ENCODE assay signal across 20 cellular contexts in genomic region chr2:196464311-196464710, GRCh38.
DNase-seq lines count a peak whose midpoint lies in the region; ATAC-seq and TF ChIP-seq lines count a peak whose summit lies in the region.
"Had no signal": no experiment of that assay in that cellular context is flagged by ENCODE, and none has a peak within 500 bp of the region (broad histone marks: within the 10 kb centered on the region; RNA-seq: fewer than 3 reads in every experiment).

No MANE protein-coding gene starts in this region.

- peaks cover 10% of the 10 kb centered on the region for H3K27me3 Mint-ChIP-seq in Caco-2 (ENCODE audit: insufficient read depth, unreplicated experiment)

- WGBS in heart left ventricle, 4 donors = 83 to 87% (median 84%) methylated on average over 2 of the region's 2 CpGs

- no peaks in the 10 kb centered on the region for H3K4me1 Mint-ChIP-seq in Caco-2 (ENCODE audit: low read depth, unreplicated experiment)

- H3K27me3 ChIP-seq in PC-3 (ENCODE audit: low read length) (no peaks in the 10 kb centered on the region), heart left ventricle (no peaks in the 10 kb centered on the region), Caco-2 (replicated peaks; ENCODE audit: control insufficient read depth, insufficient read depth, low read length) (no peaks in the 10 kb centered on the region)
- H3K27me3 ChIP-seq: BE2C had no signal

- no peaks in the 10 kb centered on the region for H3F3A ChIP-seq in PC-3 (ENCODE audit: low read length, unreplicated experiment)

- peak; percentile 45 for DNase-seq in DMS53 (lab: John Stamatoyannopoulos, UW)
- peak; percentile 15 for DNase-seq in HT1080 (ENCODE audit: low read depth)
- peak; percentile 41 for DNase-seq in PC-3
- DNase-seq in fibroblast of villous mesenchyme (ENCODE audit: low read depth) = peak; percentile 5
- no peak for DNase-seq in NCI-H2081 treated with DMSO at 0.1 percent for 48 hours (lab: John Stamatoyannopoulos, UW)
- no peak for DNase-seq in heart left ventricle
- DNase-seq in Caco-2 = no peak
- DNase-seq: 8988T; BE2C; Calu3; CD4-positive, alpha-beta T cell; DMS79; GOT3; Karpas-422; NCI-H1105; NCI-H1694 treated with DMSO at 0.1 percent for 48 hours; NCI-H446 treated with DMSO at 0.1 percent for 48 hours; OCI-M1 had no signal

- no peaks in the 10 kb centered on the region for H3K9me3 ChIP-seq in PC-3 (ENCODE audit: low read length)
- no peaks in the 10 kb centered on the region for H3K9me3 ChIP-seq in heart left ventricle
- no peaks in the 10 kb centered on the region for H3K9me3 ChIP-seq in Caco-2
- H3K9me3 ChIP-seq: BE2C had no signal

- no peak overlapping the region for H3K4me3 Mint-ChIP-seq in Caco-2 (ENCODE audit: unreplicated experiment)
- H3K4me3 Mint-ChIP-seq: CD4-positive, alpha-beta T cell had no signal

- CTCF ChIA-PET in PC-3 (lab: Charles Lee) (interaction anchor here (0.5 kb wide), 1 partner anchor 122 kb away, joined by 11 read pairs; no protein-coding TSS in a partner anchor), Caco-2 (lab: Charles Lee) (no interaction called here)

- intact Hi-C loops in PC-3 (cut with micrococcal nuclease) (no loop called here), heart left ventricle (cut with DNase I) (loop anchor here in 1 of 10 donors (10.0 kb wide), 1 partner anchor 150 kb away; no protein-coding TSS in a partner anchor), Caco-2 (cut with micrococcal nuclease; ENCODE audit: unreplicated experiment) (no loop called here)

- H3K9me2 ChIP-seq in PC-3 (replicated peaks; ENCODE audit: low read length) = no peaks in the 10 kb centered on the region

- H3K36me3 Mint-ChIP-seq in Caco-2 (ENCODE audit: insufficient read depth, unreplicated experiment) = no peaks in the 10 kb centered on the region

- no peak overlapping the region for H3K4me3 ChIP-seq in PC-3 (ENCODE audit: low read length)
- no peak overlapping the region for H3K4me3 ChIP-seq in fibroblast of villous mesenchyme (ENCODE audit: low read depth, low read length)
- no peak overlapping the region for H3K4me3 ChIP-seq in heart left ventricle
- no peak overlapping the region for H3K4me3 ChIP-seq in Caco-2 (ENCODE audit: low read depth, low read length)

- TF ChIP-seq POLR2A in heart left ventricle (IDR thresholded peaks at IDR 0.05) = no peak

- BruUV-seq in PC-3 (replicated peaks; lab: Mats Ljungman, UMichigan) = no TSS peak
- BruUV-seq in Caco-2 (replicated peaks; lab: Mats Ljungman, UMichigan) = no TSS peak

- TF ChIP-seq CTCF in PC-3 (conservative IDR thresholded peaks at IDR 0.05; ENCODE audit: low read depth, low read length) (no peak), fibroblast of villous mesenchyme (IDR thresholded peaks at IDR 0.05; ENCODE audit: insufficient read depth, low read depth, low read length) (no peak), heart left ventricle (IDR thresholded peaks at IDR 0.05) (no peak), Caco-2 (IDR thresholded peaks at IDR 0.05; ENCODE audit: insufficient read depth in 1 of 2, low read depth in 1 of 2, low read length in 1 of 2, severe bottlenecking in 1 of 2, unreplicated experiment in 1 of 2) (no peak)

- POLR2A ChIA-PET in PC-3 (lab: Charles Lee; ENCODE audit: unreplicated experiment) = interaction anchor here (0.7 kb wide), 1 partner anchor 481 kb away, joined by 8 read pairs; no protein-coding TSS in a partner anchor
- POLR2A ChIA-PET in Caco-2 (lab: Charles Lee) = no interaction called here

- no peaks in the 10 kb centered on the region for H3K36me3 ChIP-seq in PC-3 (ENCODE audit: low read depth, low read length)
- H3K36me3 ChIP-seq in heart left ventricle = no peaks in the 10 kb centered on the region
- H3K36me3 ChIP-seq in Caco-2 (ENCODE audit: control insufficient read depth, insufficient read depth, low read length) = no peaks in the 10 kb centered on the region
- H3K36me3 ChIP-seq: BE2C had no signal

- H3K4me2 ChIP-seq in PC-3 (ENCODE audit: low read length) = 0 out of 2 replicates have a peak overlapping the region, but pooled peaks have one; percentile 11

- no peaks in the 10 kb centered on the region for H4K20me1 ChIP-seq in PC-3 (ENCODE audit: low read length)

- ATAC-seq in PC-3 (peak; percentile 64), GM21576 (IDR thresholded peaks at IDR 0.05; ENCODE audit: unreplicated experiment) (no peak), heart left ventricle (no peak)

- H3K9ac ChIP-seq in PC-3 (ENCODE audit: low read length) = no peak overlapping the region

- H3K79me2 ChIP-seq in PC-3 (ENCODE audit: low read length) = no peaks in the 10 kb centered on the region

- no peaks in the 10 kb centered on the region for H3K9me3 Mint-ChIP-seq in Caco-2 (ENCODE audit: unreplicated experiment)
- H3K9me3 Mint-ChIP-seq: CD4-positive, alpha-beta T cell had no signal

- H3K27ac Mint-ChIP-seq in Caco-2 (ENCODE audit: unreplicated experiment) = no peak overlapping the region
- H3K27ac Mint-ChIP-seq: CD4-positive, alpha-beta T cell had no signal

- H2AFZ ChIP-seq in PC-3 (ENCODE audit: low read length) = no peak overlapping the region

- H3K27ac ChIP-seq in PC-3 (ENCODE audit: low read length) = no peak overlapping the region
- H3K27ac ChIP-seq in heart left ventricle = no peak overlapping the region
- H3K27ac ChIP-seq: RWPE1 had no signal

- H3K4me1 ChIP-seq in PC-3 (ENCODE audit: insufficient read depth, low read length) (peaks cover 9% of the 10 kb centered on the region), heart left ventricle (peaks cover 0 to 8% (median 0%) of the 10 kb centered on the region in 12 donors), Caco-2 (no peaks in the 10 kb centered on the region)
- H3K4me1 ChIP-seq: BE2C had no signal

Comparison
In these comparisons a context has a peak if more than half of its experiments do, and no peak if none do; other contexts are left out.
1. DNase-seq: peak in DMS53 (single experiment), HT1080 (single experiment), PC-3 (single experiment) and fibroblast of villous mesenchyme (single experiment); none in NCI-H2081 treated with DMSO at 0.1 percent for 48 hours (single experiment), heart left ventricle (0 of 5) and Caco-2 (0 of 2).